In the genomic region with DNA sequence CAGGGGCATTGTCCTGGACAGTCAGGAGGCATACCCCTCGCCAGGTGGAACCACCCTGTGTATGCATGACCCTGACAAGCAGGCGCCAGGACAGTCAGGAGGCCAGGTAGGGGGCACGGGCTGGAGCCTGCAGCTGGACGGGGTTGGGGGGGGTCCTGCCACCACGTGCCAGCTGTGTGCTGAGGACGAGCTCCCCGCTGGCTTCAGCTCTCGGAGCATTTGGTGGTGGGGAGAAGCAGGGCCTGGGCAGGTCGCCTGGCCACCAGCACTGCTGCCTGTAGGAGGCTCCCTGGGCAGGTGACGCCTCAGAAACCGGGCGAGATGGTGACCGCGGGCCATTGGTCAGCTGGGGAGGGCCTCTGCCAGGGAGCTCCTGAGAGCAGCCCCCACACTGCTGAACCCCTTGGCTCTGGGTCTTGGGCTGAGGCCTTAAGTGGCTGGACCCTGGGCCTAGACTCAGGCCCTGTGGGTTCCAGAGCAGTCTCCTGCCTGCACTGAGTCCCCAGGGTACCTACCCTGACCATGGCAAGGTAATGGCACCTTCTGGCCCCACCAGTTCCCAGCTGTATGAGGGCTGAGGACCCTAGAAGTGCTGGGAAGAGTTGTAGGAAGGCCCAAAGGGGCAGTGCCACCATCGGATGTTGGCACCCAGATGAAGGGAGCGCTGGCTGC, we compare ENCODE assay signal across 2 cellular contexts.
TF ChIP-seq lines count a peak whose summit lies in the region.

No MANE protein-coding gene starts in this region.

TF ChIP-seq in IMR-90, 13 proteins besides CTCF, POLR2A, EP300 and RAD21:
- TF ChIP-seq MAZ (IDR thresholded peaks at IDR 0.05; ENCODE audit: borderline replicate concordance, low read depth, low read length): no peak
- no peak for TF ChIP-seq MXI1 (IDR thresholded peaks at IDR 0.05; ENCODE audit: borderline replicate concordance, low read depth, low read length)
- TF ChIP-seq CEBPB (IDR thresholded peaks at IDR 0.05; ENCODE audit: low read depth, low read length): no peak
- TF ChIP-seq FOS (IDR thresholded peaks at IDR 0.05; ENCODE audit: low read depth, low read length): no peak
- TF ChIP-seq SMC3 (IDR thresholded peaks at IDR 0.05; ENCODE audit: low read depth, low read length): no peak
- no peak for TF ChIP-seq MAFK (IDR thresholded peaks at IDR 0.05; ENCODE audit: low read depth, low read length)
- no peak for TF ChIP-seq BHLHE40 (IDR thresholded peaks at IDR 0.05; ENCODE audit: low read depth, low read length)
- no peak for TF ChIP-seq RFX5 (IDR thresholded peaks at IDR 0.05; ENCODE audit: low read depth, low read length)

TF ChIP-seq in H1, 55 proteins besides CTCF, POLR2A, EP300 and RAD21:
- TF ChIP-seq, protein P1, sequence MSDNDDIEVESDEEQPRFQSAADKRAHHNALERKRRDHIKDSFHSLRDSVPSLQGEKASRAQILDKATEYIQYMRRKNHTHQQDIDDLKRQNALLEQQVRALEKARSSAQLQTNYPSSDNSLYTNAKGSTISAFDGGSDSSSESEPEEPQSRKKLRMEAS (IDR thresholded peaks at IDR 0.05): peak; percentile 80
- TF ChIP-seq, protein P2, sequence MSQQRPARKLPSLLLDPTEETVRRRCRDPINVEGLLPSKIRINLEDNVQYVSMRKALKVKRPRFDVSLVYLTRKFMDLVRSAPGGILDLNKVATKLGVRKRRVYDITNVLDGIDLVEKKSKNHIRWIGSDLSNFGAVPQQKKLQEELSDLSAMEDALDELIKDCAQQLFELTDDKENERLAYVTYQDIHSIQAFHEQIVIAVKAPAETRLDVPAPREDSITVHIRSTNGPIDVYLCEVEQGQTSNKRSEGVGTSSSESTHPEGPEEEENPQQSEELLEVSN (IDR thresholded peaks at IDR 0.05): 0 out of 2 replicates have a peak, but pooled peaks have one; percentile 26
- no peak for TF ChIP-seq SUZ12 (IDR thresholded peaks at IDR 0.05; ENCODE audit: low read length)
- TF ChIP-seq RNF2 (IDR thresholded peaks at IDR 0.05; ENCODE audit: borderline replicate concordance, low read depth, low read length, missing control alignments, poor library complexity, severe bottlenecking): no peak
- peak; percentile 42 for TF ChIP-seq SAP30 (IDR thresholded peaks at IDR 0.05; ENCODE audit: insufficient read depth, insufficient replicate concordance, low read length)
